In the genomic region with DNA sequence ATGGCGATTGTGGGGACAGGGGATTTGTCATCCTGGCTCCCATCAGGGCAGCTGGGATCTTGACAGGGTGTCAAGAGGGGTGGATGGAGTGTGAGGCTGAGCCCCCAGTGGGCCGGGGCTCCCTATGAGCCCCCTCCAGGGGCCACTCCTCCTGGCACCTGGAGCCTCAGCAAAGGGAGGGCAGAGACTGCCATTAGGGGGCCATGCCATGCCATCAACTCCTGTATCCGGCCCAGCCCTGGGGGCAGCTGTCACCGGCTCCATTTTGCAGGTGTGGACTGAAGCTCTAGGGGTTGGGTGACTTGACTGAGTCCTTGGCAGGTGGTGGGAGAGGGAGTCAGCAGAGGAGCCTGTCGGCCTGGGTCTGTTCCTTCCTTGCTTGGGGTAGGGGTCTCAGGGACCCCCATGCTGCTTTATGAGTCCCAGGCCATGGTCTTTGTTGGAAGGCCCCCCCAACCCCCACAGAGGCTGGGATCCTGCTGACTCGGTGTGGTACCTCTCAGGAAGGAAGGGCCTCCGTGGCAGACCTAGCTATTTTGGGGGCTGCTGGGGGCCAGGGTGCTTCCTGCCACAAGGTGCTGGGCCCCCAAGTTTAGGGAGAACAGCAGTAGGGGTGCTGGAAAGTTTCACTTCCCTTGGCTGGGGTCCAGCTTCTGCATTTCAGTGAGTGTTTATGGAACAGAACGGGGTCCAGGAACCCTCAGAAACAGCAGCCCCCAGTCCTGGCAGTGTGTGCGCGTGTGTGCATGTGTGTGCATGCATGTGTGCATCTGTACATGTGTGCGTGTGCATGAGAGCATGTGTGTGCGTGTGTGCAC, we compare ENCODE assay signal across 15 cellular contexts. TPM values are rescaled to one million over a fixed set of nuclear protein-coding genes. Genes with fewer than 3 reads are reported as not detected.
DNase-seq lines count a peak whose midpoint lies in the region; ATAC-seq, FAIRE-seq and TF ChIP-seq lines count a peak whose summit lies in the region.
"Had no signal": no experiment of that assay in that cellular context is flagged by ENCODE, and none has a peak within 500 bp of the region (broad histone marks: within the 10 kb centered on the region; RNA-seq: fewer than 3 reads in every experiment).

No MANE protein-coding gene starts in this region.

- H3K36me3 ChIP-seq in A673 (ENCODE audit: insufficient read depth, low read length, poor library complexity, severe bottlenecking): no peaks in the 10 kb centered on the region
- H3K36me3 ChIP-seq: SJSA1 had no signal

- H3K9me3 ChIP-seq in A673 (ENCODE audit: low read depth, low read length, poor library complexity, severe bottlenecking): no peaks in the 10 kb centered on the region

- POLR2A ChIA-PET in A673 (lab: Charles Lee; ENCODE audit: low non-redundant PET): no interaction called here

- H3K27ac ChIP-seq in A673 (ENCODE audit: low read depth, low read length, poor library complexity, severe bottlenecking): peak overlapping the region; percentile 43
- H3K27ac ChIP-seq: coronary artery, SJSA1 had no signal

- intact Hi-C loops in A673 (cut with micrococcal nuclease; ENCODE audit: unreplicated experiment): no loop called here
- intact Hi-C loops in activated CD4-positive, alpha-beta T cell treated with anti-CD3 and anti-CD28 coated beads, Interleukin-2, amount 10 ng/mL, durations not matched to agents 24 days and 14 days (cut with micrococcal nuclease): no loop called here

- no peak overlapping the region for H3K27ac Mint-ChIP-seq in activated CD4-positive, alpha-beta T cell treated with anti-CD3 and anti-CD28 coated beads, Interleukin-2, amount 10 ng/mL, durations not matched to agents 24 days and 14 days
- H3K27ac Mint-ChIP-seq: activated CD4-positive, alpha-beta T cell treated with anti-CD3 and anti-CD28 coated beads for 36 hours; activated naive CD4-positive, alpha-beta T cell treated with anti-CD3 and anti-CD28 coated beads for 36 hours had no signal

- H3K4me1 ChIP-seq in A673 (ENCODE audit: insufficient read depth, low read length, poor library complexity, severe bottlenecking): peaks cover 19% of the 10 kb centered on the region

- no peak overlapping the region for H3K4me3 ChIP-seq in A673 (ENCODE audit: low read depth, low read length, poor library complexity, severe bottlenecking)
- H3K4me3 ChIP-seq: coronary artery, SJSA1 had no signal

- CTCF ChIA-PET in A673 (lab: Charles Lee): interaction anchor here (0.6 kb wide), 1 partner anchor 23 kb away, joined by 3 read pairs; no protein-coding TSS in a partner anchor

- H3K27me3 ChIP-seq in A673 (replicated peaks; ENCODE audit: insufficient read depth, low read depth, low read length, poor library complexity): no peaks in the 10 kb centered on the region

- no peak for ATAC-seq in GM18867 (IDR thresholded peaks at IDR 0.05; ENCODE audit: unreplicated experiment)

- no peak for TF ChIP-seq CTCF in A673 (conservative IDR thresholded peaks at IDR 0.05; ENCODE audit: low read depth, low read length)

- DNase-seq in A673 (ENCODE audit: low spot score) (no peak), GM19239 (ENCODE audit: insufficient read length, low spot score) (no peak), NOMO-1 treated with dmso at 0.1 percent for 144 hours (lab: John Stamatoyannopoulos, UW; ENCODE audit: unreplicated experiment) (peak; percentile 21), germinal center (ENCODE audit: low spot score) (peak; percentile 77), NCI-H345 (lab: John Stamatoyannopoulos, UW) (no peak)
- no peak for DNase-seq in activated CD4-positive, CD25-positive, alpha-beta regulatory T cell treated with anti-CD3 and anti-CD28 coated beads, Interleukin-2, amount 50 U/mL, for 72 hours
- DNase-seq in activated CD4-positive, alpha-beta T cell treated with anti-CD3 and anti-CD28 coated beads, Interleukin-2, amount 10 ng/mL, durations not matched to agents 24 days and 14 days: no peak
- DNase-seq: kidney glomerular epithelial cell had no signal

- H3K36me3 Mint-ChIP-seq in activated CD4-positive, alpha-beta T cell treated with anti-CD3 and anti-CD28 coated beads, Interleukin-2, amount 10 ng/mL, durations not matched to agents 24 days and 14 days (ENCODE audit: low read depth): no peaks in the 10 kb centered on the region

- no TSS peak for BruUV-seq in A673 (replicated peaks; lab: Mats Ljungman, UMichigan)

- FAIRE-seq in GM19239 (lab: Jason Lieb, UNC): peak; percentile 71
- FAIRE-seq: G401.6 had no signal

- no peak overlapping the region for H3K4me3 Mint-ChIP-seq in activated CD4-positive, alpha-beta T cell treated with anti-CD3 and anti-CD28 coated beads, Interleukin-2, amount 10 ng/mL, durations not matched to agents 24 days and 14 days
- H3K4me3 Mint-ChIP-seq: neural crest cell had no signal

- no peaks in the 10 kb centered on the region for H3K9me3 Mint-ChIP-seq in activated CD4-positive, alpha-beta T cell treated with anti-CD3 and anti-CD28 coated beads, Interleukin-2, amount 10 ng/mL, durations not matched to agents 24 days and 14 days
- H3K9me3 Mint-ChIP-seq: activated naive CD4-positive, alpha-beta T cell treated with anti-CD3 and anti-CD28 coated beads for 36 hours; neural crest cell had no signal

- H3K27me3 Mint-ChIP-seq in activated CD4-positive, alpha-beta T cell treated with anti-CD3 and anti-CD28 coated beads, Interleukin-2, amount 10 ng/mL, durations not matched to agents 24 days and 14 days: no peaks in the 10 kb centered on the region
- H3K27me3 Mint-ChIP-seq: activated CD4-positive, alpha-beta T cell treated with anti-CD3 and anti-CD28 coated beads for 36 hours had no signal

- peaks cover 18% of the 10 kb centered on the region for H3K4me1 Mint-ChIP-seq in activated CD4-positive, alpha-beta T cell treated with anti-CD3 and anti-CD28 coated beads, Interleukin-2, amount 10 ng/mL, durations not matched to agents 24 days and 14 days

RNA-seq across cellular contexts. Expression of gene ACY3, which starts 1.5 kb away (rescaled TPM):
- not detected in 2 replicates for total RNA-seq in A673 (2021)
- total RNA-seq in activated CD4-positive, alpha-beta T cell treated with anti-CD3 and anti-CD28 coated beads, Interleukin-2, amount 10 ng/mL, durations not matched to agents 24 days and 14 days: 0.14 TPM in 1 of 2 replicates, not detected in the other
- total RNA-seq: activated naive CD4-positive, alpha-beta T cell treated with anti-CD3 and anti-CD28 coated beads for 36 hours; neural crest cell; SJSA1 had no signal

RNA-seq across cellular contexts. Expression of gene TBX10, which starts 9.4 kb away (rescaled TPM):
- total RNA-seq in A673 (2021): not detected in 2 replicates
- not detected in 2 replicates for total RNA-seq in activated CD4-positive, alpha-beta T cell treated with anti-CD3 and anti-CD28 coated beads, Interleukin-2, amount 10 ng/mL, durations not matched to agents 24 days and 14 days
- total RNA-seq: activated CD4-positive, alpha-beta T cell treated with anti-CD3 and anti-CD28 coated beads for 36 hours; activated naive CD4-positive, alpha-beta T cell treated with anti-CD3 and anti-CD28 coated beads for 36 hours; neural crest cell; SJSA1 had no signal

RNA-seq across cellular contexts. Expression of gene NUDT8, which starts 19.3 kb away (rescaled TPM):
- total RNA-seq in A673 (2021): 3.4 and 4.7 TPM in 2 replicates
- total RNA-seq in activated CD4-positive, alpha-beta T cell treated with anti-CD3 and anti-CD28 coated beads, Interleukin-2, amount 10 ng/mL, durations not matched to agents 24 days and 14 days: 22.2 and 22.6 TPM in 2 replicates

RNA-seq across cellular contexts. Expression of gene ALDH3B2, which starts 25.4 kb away (rescaled TPM):
- not detected in 2 replicates for total RNA-seq in A673 (2021)
- total RNA-seq in activated CD4-positive, alpha-beta T cell treated with anti-CD3 and anti-CD28 coated beads, Interleukin-2, amount 10 ng/mL, durations not matched to agents 24 days and 14 days: not detected in 2 replicates
- total RNA-seq: activated CD4-positive, alpha-beta T cell treated with anti-CD3 and anti-CD28 coated beads for 36 hours; activated naive CD4-positive, alpha-beta T cell treated with anti-CD3 and anti-CD28 coated beads for 36 hours; neural crest cell; SJSA1 had no signal

RNA-seq across cellular contexts. Expression of gene NDUFV1, which starts 42.3 kb away (rescaled TPM):
- 250 and 275 TPM in 2 replicates for total RNA-seq in A673 (2021)
- total RNA-seq in activated CD4-positive, alpha-beta T cell treated with anti-CD3 and anti-CD28 coated beads, Interleukin-2, amount 10 ng/mL, durations not matched to agents 24 days and 14 days: 304 and 321 TPM in 2 replicates

Comparison
In these comparisons a context has a peak if more than half of its experiments do, and no peak if none do; other contexts are left out.
1. DNase-seq: peak in NOMO-1 treated with dmso at 0.1 percent for 144 hours (single experiment) and germinal center (single experiment); none in A673 (single experiment), GM19239 (single experiment), activated CD4-positive, CD25-positive, alpha-beta regulatory T cell treated with anti-CD3 and anti-CD28 coated beads, Interleukin-2, amount 50 U/mL, for 72 hours (single experiment), NCI-H345 (single experiment) and activated CD4-positive, alpha-beta T cell treated with anti-CD3 and anti-CD28 coated beads, Interleukin-2, amount 10 ng/mL, durations not matched to agents 24 days and 14 days (single experiment).